In genomic region chr19:31308781-31309180, GRCh38 we compare ENCODE assay signal across 38 cellular contexts.
"Had no signal": no experiment of that assay in that cellular context is flagged by ENCODE, and none has a peak within 500 bp of the region (broad histone marks: within the 10 kb centered on the region; RNA-seq: fewer than 3 reads in every experiment).

No MANE protein-coding gene starts in this region.

- H3K36me3 ChIP-seq: adrenal gland, breast epithelium, cardiac muscle cell, esophagus squamous epithelium had no signal

- ATAC-seq: activated CD4-positive, alpha-beta T cell treated with anti-CD3 and anti-CD28 coated beads for 36 hours; activated CD8-positive, alpha-beta memory T cell treated with anti-CD3 and anti-CD28 coated beads, Interleukin-2, amount 10 ng/mL, durations not matched to agents 7 days and 5 days; activated CD8-positive, alpha-beta T cell treated with anti-CD3 and anti-CD28 coated beads, Interleukin-2, amount 10 ng/mL, durations not matched to agents 7 days and 5 days; activated naive CD8-positive, alpha-beta T cell treated with anti-CD3 and anti-CD28 coated beads, Interleukin-2, amount 50 U/mL, for 24 hours; gastroesophageal sphincter; heart right ventricle; T-helper 17 cell had no signal

- DNase-seq: activated CD4-positive, alpha-beta memory T cell treated with anti-CD3 and anti-CD28 coated beads for 36 hours; activated CD4-positive, alpha-beta T cell treated with anti-CD3 and anti-CD28 coated beads for 36 hours; activated CD4-positive, alpha-beta T cell treated with anti-CD3 and anti-CD28 coated beads, Interleukin-2, amount 10 ng/mL, durations not matched to agents 24 days and 14 days; activated CD4-positive, CD25-positive, alpha-beta regulatory T cell; activated CD4-positive, CD25-positive, alpha-beta regulatory T cell treated with anti-CD3 and anti-CD28 coated beads, Interleukin-2, amount 50 U/mL, for 72 hours; activated CD8-positive, alpha-beta memory T cell treated with anti-CD3 and anti-CD28 coated beads, Interleukin-2, amount 10 ng/mL, durations not matched to agents 7 days and 5 days; activated CD8-positive, alpha-beta memory T cell treated with anti-CD3 and anti-CD28 coated beads, Interleukin-2, amount 50 U/mL, for 4 hours; activated CD8-positive, alpha-beta T cell treated with anti-CD3 and anti-CD28 coated beads, Interleukin-2, amount 10 ng/mL, durations not matched to agents 7 days and 5 days; activated effector memory CD4-positive, alpha-beta T cell treated with anti-CD3 and anti-CD28 coated beads, Interleukin-2, amount 50 U/mL, for 16 hours; activated naive CD4-positive, alpha-beta T cell treated with anti-CD3 and anti-CD28 coated beads for 36 hours; activated naive CD8-positive, alpha-beta T cell treated with anti-CD3 and anti-CD28 coated beads for 36 hours; activated naive CD8-positive, alpha-beta T cell treated with anti-CD3 and anti-CD28 coated beads, Interleukin-2, amount 50 U/mL, for 24 hours; activated T-cell treated with anti-CD3 and anti-CD28 coated beads, Interleukin-2, amount 50 U/mL, for 1 hour; activated T-cell treated with anti-CD3 and anti-CD28 coated beads, Interleukin-2, amount 50 U/mL, for 48 hours; adrenal gland; amygdala; aorta; cortex of kidney; effector CD8-positive, alpha-beta T cell; esophagus squamous epithelium; foreskin melanocyte; heart right ventricle; T-helper 1 cell; T-helper 17 cell; T1000 had no signal

- H3K4me1 ChIP-seq: breast epithelium had no signal

- FAIRE-seq: colon, endometrium, endothelial cell of umbilical vein had no signal

- H3K4me1 Mint-ChIP-seq: activated CD8-positive, alpha-beta memory T cell treated with anti-CD3 and anti-CD28 coated beads, Interleukin-2, amount 10 ng/mL, durations not matched to agents 7 days and 5 days; activated naive CD4-positive, alpha-beta T cell treated with anti-CD3 and anti-CD28 coated beads, Interleukin-2, amount 50 U/mL, for 24 hours; central memory CD8-positive, alpha-beta T cell; T-helper 17 cell had no signal

- H3K9me3 Mint-ChIP-seq: activated CD4-positive, alpha-beta memory T cell treated with anti-CD3 and anti-CD28 coated beads for 36 hours; activated CD4-positive, alpha-beta T cell treated with anti-CD3 and anti-CD28 coated beads, Interleukin-2, amount 10 ng/mL, durations not matched to agents 24 days and 14 days; activated naive CD4-positive, alpha-beta T cell treated with anti-CD3 and anti-CD28 coated beads for 36 hours; activated naive CD4-positive, alpha-beta T cell treated with anti-CD3 and anti-CD28 coated beads, Interleukin-2, amount 50 U/mL, for 24 hours; activated naive CD8-positive, alpha-beta T cell treated with anti-CD3 and anti-CD28 coated beads for 36 hours; activated naive CD8-positive, alpha-beta T cell treated with anti-CD3 and anti-CD28 coated beads, Interleukin-2, amount 50 U/mL, for 24 hours; activated T-helper 1 cell treated with anti-CD3 and anti-CD28 coated beads, Interleukin-12 subunit alpha, Interleukin-12 subunit beta, Interleukin-2, Interleukin-4 antibody, amounts not matched to agents 30 ng/mL and 10 ng/mL and 1 ng/mL, durations not matched to agents 14 hours and 24 hours and 36 hours; activated T-helper 2 cell treated with anti-CD3 and anti-CD28 coated beads, Interferon-gamma antibody, Interleukin-2, Interleukin-4, amounts not matched to agents 10 μg/mL and 5 μg/mL and 100 μg/mL, durations not matched to agents 14 hours and 24 hours and 36 hours; brain; central memory CD8-positive, alpha-beta T cell; T-helper 2 cell treated with Interferon-gamma antibody and Interleukin-4, amounts not matched to agents 5 μg/mL and 100 μg/mL, for 36 hours had no signal

- H3K9me3 ChIP-seq: adrenal gland, breast epithelium, esophagus squamous epithelium, gastroesophageal sphincter, heart right ventricle had no signal

- H3K27me3 ChIP-seq: adrenal gland, breast epithelium, esophagus squamous epithelium, gastroesophageal sphincter had no signal

- H3K27me3 Mint-ChIP-seq: activated CD4-positive, alpha-beta memory T cell treated with anti-CD3 and anti-CD28 coated beads for 36 hours had no signal

- H3K27ac Mint-ChIP-seq: activated CD4-positive, alpha-beta memory T cell treated with anti-CD3 and anti-CD28 coated beads for 36 hours; activated CD4-positive, alpha-beta T cell treated with anti-CD3 and anti-CD28 coated beads for 36 hours; activated CD4-positive, alpha-beta T cell treated with anti-CD3 and anti-CD28 coated beads, Interleukin-2, amount 10 ng/mL, durations not matched to agents 24 days and 14 days; activated CD8-positive, alpha-beta memory T cell treated with anti-CD3 and anti-CD28 coated beads, Interleukin-2, amount 10 ng/mL, durations not matched to agents 7 days and 5 days; activated CD8-positive, alpha-beta T cell treated with anti-CD3 and anti-CD28 coated beads, Interleukin-2, amount 10 ng/mL, durations not matched to agents 7 days and 5 days; activated naive CD4-positive, alpha-beta T cell treated with anti-CD3 and anti-CD28 coated beads for 36 hours; activated naive CD4-positive, alpha-beta T cell treated with anti-CD3 and anti-CD28 coated beads, Interleukin-2, amount 50 U/mL, for 24 hours; activated naive CD8-positive, alpha-beta T cell treated with anti-CD3 and anti-CD28 coated beads for 36 hours; activated naive CD8-positive, alpha-beta T cell treated with anti-CD3 and anti-CD28 coated beads, Interleukin-2, amount 50 U/mL, for 24 hours; activated T-helper 1 cell treated with anti-CD3 and anti-CD28 coated beads, Interleukin-12 subunit alpha, Interleukin-12 subunit beta, Interleukin-2, Interleukin-4 antibody, amounts not matched to agents 30 ng/mL and 10 ng/mL and 1 ng/mL, durations not matched to agents 14 hours and 24 hours and 36 hours; activated T-helper 2 cell treated with anti-CD3 and anti-CD28 coated beads, Interferon-gamma antibody, Interleukin-2, Interleukin-4, amounts not matched to agents 10 μg/mL and 5 μg/mL and 100 μg/mL, durations not matched to agents 14 hours and 24 hours and 36 hours; T-helper 17 cell; T-helper 2 cell treated with Interferon-gamma antibody and Interleukin-4, amounts not matched to agents 5 μg/mL and 100 μg/mL, for 36 hours had no signal

- H3K36me3 Mint-ChIP-seq: activated CD4-positive, alpha-beta memory T cell treated with anti-CD3 and anti-CD28 coated beads for 36 hours; activated CD8-positive, alpha-beta memory T cell treated with anti-CD3 and anti-CD28 coated beads, Interleukin-2, amount 10 ng/mL, durations not matched to agents 7 days and 5 days; activated naive CD4-positive, alpha-beta T cell treated with anti-CD3 and anti-CD28 coated beads, Interleukin-2, amount 50 U/mL, for 24 hours; activated naive CD8-positive, alpha-beta T cell treated with anti-CD3 and anti-CD28 coated beads for 36 hours had no signal

- H3K27ac ChIP-seq: adrenal gland, breast epithelium, cardiac muscle cell, epithelial cell of prostate, esophagus squamous epithelium, gastroesophageal sphincter had no signal

- H3K4me3 ChIP-seq: adrenal gland, breast epithelium, cardiac muscle cell, esophagus squamous epithelium, gastroesophageal sphincter, heart right ventricle had no signal

- H3K4me3 Mint-ChIP-seq: activated CD4-positive, alpha-beta memory T cell treated with anti-CD3 and anti-CD28 coated beads for 36 hours; activated CD4-positive, alpha-beta T cell treated with anti-CD3 and anti-CD28 coated beads for 36 hours; activated CD4-positive, alpha-beta T cell treated with anti-CD3 and anti-CD28 coated beads, Interleukin-2, amount 10 ng/mL, durations not matched to agents 24 days and 14 days; activated CD8-positive, alpha-beta memory T cell treated with anti-CD3 and anti-CD28 coated beads, Interleukin-2, amount 10 ng/mL, durations not matched to agents 7 days and 5 days; activated CD8-positive, alpha-beta T cell treated with anti-CD3 and anti-CD28 coated beads, Interleukin-2, amount 10 ng/mL, durations not matched to agents 7 days and 5 days; activated naive CD4-positive, alpha-beta T cell treated with anti-CD3 and anti-CD28 coated beads for 36 hours; activated naive CD4-positive, alpha-beta T cell treated with anti-CD3 and anti-CD28 coated beads, Interleukin-2, amount 50 U/mL, for 24 hours; activated naive CD8-positive, alpha-beta T cell treated with anti-CD3 and anti-CD28 coated beads for 36 hours; activated naive CD8-positive, alpha-beta T cell treated with anti-CD3 and anti-CD28 coated beads, Interleukin-2, amount 50 U/mL, for 24 hours; activated T-helper 1 cell treated with anti-CD3 and anti-CD28 coated beads, Interleukin-12 subunit alpha, Interleukin-12 subunit beta, Interleukin-2, Interleukin-4 antibody, amounts not matched to agents 30 ng/mL and 10 ng/mL and 1 ng/mL, durations not matched to agents 14 hours and 24 hours and 36 hours; brain; central memory CD8-positive, alpha-beta T cell; T-helper 17 cell; T-helper 2 cell treated with Interferon-gamma antibody and Interleukin-4, amounts not matched to agents 5 μg/mL and 100 μg/mL, for 36 hours had no signal
